ENCODE assay signal across 8 cellular contexts in genomic region chr9:137378688-137379410, GRCh38. TPM values are rescaled to one million over a fixed set of nuclear protein-coding genes. Genes with fewer than 3 reads are reported as not detected.
DNase-seq lines count a peak whose midpoint lies in the region; ATAC-seq, FAIRE-seq and TF ChIP-seq lines count a peak whose summit lies in the region.
"Not testable (repeated sequence)": the region's sequence is repeated elsewhere in the genome, so short reads cannot be mapped to it uniquely, and the experiment has no call there.
"Had no signal": no experiment of that assay in that cellular context is flagged by ENCODE, and none has a peak within 500 bp of the region (broad histone marks: within the 10 kb centered on the region; RNA-seq: fewer than 3 reads in every experiment).

No MANE protein-coding gene starts in this region.

- not testable (repeated sequence) for H3K4me3 Mint-ChIP-seq in WTC11

- not testable (repeated sequence) for H3K36me3 ChIP-seq in HEK293 (ENCODE audit: control insufficient read depth in 2 of 2, insufficient read depth in 1 of 2, low read length in 2 of 2); bronchial epithelial cell (ENCODE audit: control insufficient read depth, insufficient read depth, low read length); mucosa of descending colon (ENCODE audit: low read depth)

- intact Hi-C loops in left ventricle myocardium superior (cut with micrococcal nuclease); mucosa of descending colon (cut with DNase I, micrococcal nuclease); sciatic nerve (cut with DNase I): not testable (repeated sequence)

- TF ChIP-seq CTCF in HEK293 (tag by site-specific recombination; IDR thresholded peaks at IDR 0.05); WTC11 (IDR thresholded peaks at IDR 0.05); bronchial epithelial cell (IDR thresholded peaks at IDR 0.05; ENCODE audit: insufficient read depth, low read length, severe bottlenecking); mucosa of descending colon (IDR thresholded peaks at IDR 0.05): not testable (repeated sequence)

- H3K4me3 ChIP-seq in HEK293 (ENCODE audit: low read depth, low read length); bronchial epithelial cell (ENCODE audit: low read depth, low read length); mucosa of descending colon: not testable (repeated sequence)

- CTCF ChIA-PET in HEK293 (lab: Yijun Ruan, JAX); WTC11 (lab: Charles Lee): not testable (repeated sequence)

- H3K27me3 ChIP-seq in bronchial epithelial cell (ENCODE audit: control insufficient read depth, insufficient read depth, low read length), result not testable (repeated sequence)

- not testable (repeated sequence) for ATAC-seq in WTC11, left ventricle myocardium superior, mucosa of descending colon, sciatic nerve

- H3K4me1 ChIP-seq in HEK293 (ENCODE audit: control insufficient read depth, insufficient read depth, low read length); mucosa of descending colon (ENCODE audit: low read depth): not testable (repeated sequence)

- POLR2A ChIA-PET in HEK293 (lab: Yijun Ruan, JAX); WTC11 (lab: Charles Lee): not testable (repeated sequence)

- not testable (repeated sequence) for H3K4me1 Mint-ChIP-seq in WTC11

- not testable (repeated sequence) for H3K9me3 ChIP-seq in HEK293 (ENCODE audit: control insufficient read depth, insufficient read depth, low read depth, low read length); mucosa of descending colon

- H3K36me3 Mint-ChIP-seq in WTC11, result not testable (repeated sequence)

- DNase-seq in WTC11 (ENCODE audit: low spot score), result peak; percentile 7
- DNase-seq in bronchial epithelial cell (ENCODE audit: low read depth), result not testable (repeated sequence)
- DNase-seq in left ventricle myocardium superior, result peak; percentile 16
- peak in 2 of 3 donors; percentile 15 to 22 for DNase-seq in mucosa of descending colon
- peak; percentile 48 for DNase-seq in sciatic nerve (ENCODE audit: low spot score)

- FAIRE-seq in bronchial epithelial cell (lab: Jason Lieb, UNC), result peak; percentile 77

- peaks cover 16% of the 10 kb centered on the region for H3K27me3 Mint-ChIP-seq in WTC11 (ENCODE audit: low read depth)

- not testable (repeated sequence) for H3K27ac Mint-ChIP-seq in WTC11

- H3K27ac ChIP-seq in HEK293 (ENCODE audit: extremely low read depth, low read depth, low read length), result not testable (repeated sequence)

- not testable (repeated sequence) for H3K9me3 Mint-ChIP-seq in WTC11

TF ChIP-seq in HEK293, 187 proteins besides CTCF, POLR2A, EP300 and RAD21:
- peak; percentile 63; the same call in 1 of the 2 replicates for TF ChIP-seq ZBTB10 (tag by site-specific recombination; IDR thresholded peaks at IDR 0.05)

RNA-seq across cellular contexts. Expression of gene EXD3, which starts 44.1 kb away (rescaled TPM):
- 20.4 to 23.1 TPM (median 21.2 TPM) in 3 replicates for total RNA-seq in WTC11 (2021)
- 10.8 and 12.2 TPM in 2 replicates for total RNA-seq in bronchial epithelial cell
- 8.3 TPM for total RNA-seq in left ventricle myocardium superior
- 10 to 100 TPM; 39.4 to 56.7 (median 40.1) TPM for total RNA-seq in mucosa of descending colon
- total RNA-seq in sciatic nerve, result 48.1 TPM

RNA-seq across cellular contexts. Expression of gene NOXA1, which starts 44.3 kb away (rescaled TPM):
- total RNA-seq in WTC11 (2021) (2.9 to 5.9 TPM (median 4.8 TPM) in 3 replicates), bronchial epithelial cell (0.53 and 2.3 TPM in 2 replicates), left ventricle myocardium superior (1.9 TPM), mucosa of descending colon (10 to 100 TPM; 18.0 to 41.5 (median 27.2) TPM), sciatic nerve (7.4 TPM)
- total RNA-seq: Daoy, IMR-90 had no signal
